In the genomic region with DNA sequence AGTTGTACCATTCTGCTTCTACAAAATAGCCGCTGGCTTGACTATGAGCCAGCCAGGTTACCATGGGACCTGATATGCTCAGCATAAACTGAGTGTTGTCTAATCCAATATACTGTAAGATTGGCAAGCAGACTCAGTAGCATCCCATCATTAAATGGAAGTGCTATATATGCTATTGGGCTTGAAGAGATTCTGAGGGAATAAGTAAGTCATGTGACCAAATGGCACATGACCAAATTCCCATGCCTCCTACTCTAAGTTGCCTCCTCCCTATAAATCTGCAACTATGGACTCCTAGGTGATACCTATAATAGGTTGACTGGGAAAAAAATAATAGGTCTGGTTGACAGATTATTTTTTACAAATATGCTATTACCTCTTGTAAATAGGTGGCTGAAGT, we compare ENCODE assay signal across 27 cellular contexts.
"Had no signal": no experiment of that assay in that cellular context is flagged by ENCODE, and none has a peak within 500 bp of the region (broad histone marks: within the 10 kb centered on the region; RNA-seq: fewer than 3 reads in every experiment).

No MANE protein-coding gene starts in this region.

- H3K27ac ChIP-seq: stomach, suprapubic skin, testis, thoracic aorta, thyroid gland, tibial artery, tibial nerve, transverse colon, upper lobe of left lung, upper lobe of right lung, uterus, vagina had no signal

- H3K4me3 ChIP-seq: stomach, suprapubic skin, testis, thoracic aorta, thyroid gland, tibial artery, tibial nerve, transverse colon, upper lobe of left lung, upper lobe of right lung, uterus, vagina had no signal

- H3K9me3 ChIP-seq: stomach, suprapubic skin, testis, thoracic aorta, thyroid gland, tibial artery, tibial nerve, transverse colon, upper lobe of left lung, upper lobe of right lung, uterus, vagina had no signal

- ATAC-seq: stimulated activated effector memory CD8-positive, alpha-beta T cell treated with anti-CD3 and anti-CD28 coated beads, Interleukin-12 subunit alpha, Interleukin-12 subunit beta, amount 100 ng/mL, for 72 hours; stimulated activated memory B cell treated with anti-CD40 and anti-IgM and Interleukin-4, amounts not matched to agents 10 μg/mL and 1 μg/mL and 100 μg/mL, for 72 hours; stimulated activated naive B cell treated with anti-CD40 and anti-IgM and Interleukin-4, amounts not matched to agents 10 μg/mL and 1 μg/mL and 100 μg/mL, for 72 hours; stimulated activated naive CD8-positive, alpha-beta T cell treated with anti-CD3 and anti-CD28 coated beads, Interleukin-15, amount 100 ng/mL, for 72 hours; stimulated activated naive CD8-positive, alpha-beta T cell treated with anti-CD3 and anti-CD28 coated beads, Interleukin-15, Interleukin-2, amounts not matched to agents 100 U/mL and 50 U/mL, for 24 hours; upper lobe of right lung had no signal

- DNase-seq: stimulated activated CD4-positive, alpha-beta T cell treated with anti-CD3 and anti-CD28 coated beads, Interleukin-2, amount 100 ng/mL, for 48 hours; stimulated activated CD4-positive, alpha-beta T cell treated with anti-CD3 and anti-CD28 coated beads, Interleukin-4, amount 100 ng/mL, for 1 hour; stimulated activated CD4-positive, alpha-beta T cell treated with anti-CD3 and anti-CD28 coated beads, Interleukin-4, amount 100 ng/mL, for 24 hours; stimulated activated CD4-positive, alpha-beta T cell treated with anti-CD3 and anti-CD28 coated beads, Interleukin-4, amount 100 ng/mL, for 4 hours; stimulated activated CD8-positive, alpha-beta memory T cell treated with anti-CD3 and anti-CD28 coated beads, Interleukin-4, amount 100 ng/mL, for 48 hours; stimulated activated naive B cell treated with anti-CD40 and anti-IgM and Interleukin-4, amounts not matched to agents 10 μg/mL and 1 μg/mL and 100 μg/mL, for 72 hours; stimulated activated naive CD4-positive, alpha-beta T cell; stimulated activated naive CD4-positive, alpha-beta T cell treated with Interleukin-2 at 50 U/mL for 16 hours; stimulated activated naive CD8-positive, alpha-beta T cell treated with anti-CD3 and anti-CD28 coated beads, Interleukin-15, amount 100 ng/mL, for 72 hours; stimulated activated naive CD8-positive, alpha-beta T cell treated with anti-CD3 and anti-CD28 coated beads, Interleukin-15, Interleukin-2, amounts not matched to agents 100 U/mL and 50 U/mL, for 24 hours; stomach; substantia nigra; testis; thyroid gland; tibial artery; transverse colon; trophoblast cell; upper lobe of left lung; upper lobe of right lung; uterus had no signal

- FAIRE-seq: urothelium cell line had no signal

- H3K4me1 ChIP-seq: stomach, suprapubic skin, testis, thyroid gland, tibial artery, tibial nerve, transverse colon, upper lobe of left lung, upper lobe of right lung, uterus, vagina had no signal

- H3K27me3 ChIP-seq: stomach, suprapubic skin, testis, thyroid gland, tibial artery, tibial nerve, transverse colon, upper lobe of left lung, upper lobe of right lung, uterus, vagina had no signal

- H3K36me3 ChIP-seq: stomach, suprapubic skin, thoracic aorta, thyroid gland, tibial artery, tibial nerve, transverse colon, upper lobe of left lung, upper lobe of right lung, uterus, vagina had no signal
